In genomic region chr18:37380546-37381110, GRCh38 we compare ENCODE assay signal across 29 cellular contexts.
"Had no signal": no experiment of that assay in that cellular context is flagged by ENCODE, and none has a peak within 500 bp of the region (broad histone marks: within the 10 kb centered on the region; RNA-seq: fewer than 3 reads in every experiment).

No MANE protein-coding gene starts in this region.

- H3K79me2 ChIP-seq: parathyroid adenoma had no signal

- H3K4me3 Mint-ChIP-seq: natural killer cell; nephron; neural crest cell; stimulated activated effector memory CD8-positive, alpha-beta T cell treated with anti-CD3 and anti-CD28 coated beads, Interleukin-12 subunit alpha, Interleukin-12 subunit beta, amount 100 ng/mL, for 72 hours; stimulated activated naive B cell treated with anti-CD40 and anti-IgM and Interleukin-4, amounts not matched to agents 10 μg/mL and 1 μg/mL and 100 μg/mL, for 72 hours; stimulated activated naive CD8-positive, alpha-beta T cell treated with anti-CD3 and anti-CD28 coated beads, Interleukin-15, Interleukin-2, amounts not matched to agents 100 ng/mL and 50 ng/mL, for 24 hours had no signal

- FAIRE-seq: small intestine, urothelium cell line had no signal

- H3K4me1 ChIP-seq: parathyroid adenoma, psoas muscle, right lobe of liver, sigmoid colon, stomach, thyroid gland, tibial nerve, upper lobe of left lung, vagina had no signal

- H3K4me3 ChIP-seq: ovary, psoas muscle, right lobe of liver, sigmoid colon, stomach, thoracic aorta, thyroid gland, tibial nerve, upper lobe of left lung, vagina had no signal

- H3K27ac ChIP-seq: ovary, parathyroid adenoma, psoas muscle, right lobe of liver, sigmoid colon, stomach, thoracic aorta, thyroid gland, tibial nerve, upper lobe of left lung, vagina had no signal

- H3K36me3 ChIP-seq: ovary, right lobe of liver, sigmoid colon, stomach, thoracic aorta, thyroid gland, tibial nerve, upper lobe of left lung, vagina had no signal

- ATAC-seq: natural killer cell; psoas muscle; right cardiac atrium; right lobe of liver; stimulated activated effector memory CD8-positive, alpha-beta T cell treated with anti-CD3 and anti-CD28 coated beads, Interleukin-12 subunit alpha, Interleukin-12 subunit beta, amount 100 ng/mL, for 72 hours; stimulated activated naive B cell treated with anti-CD40 and anti-IgM and Interleukin-4, amounts not matched to agents 10 μg/mL and 1 μg/mL and 100 μg/mL, for 72 hours had no signal

- DNase-seq: natural killer cell; occipital lobe; ovary; posterior cingulate gyrus; psoas muscle; right cardiac atrium; right lobe of liver; sigmoid colon; small intestine; stimulated activated CD4-positive, alpha-beta T cell treated with anti-CD3 and anti-CD28 coated beads, Interleukin-15, amount 100 ng/mL, for 24 hours; stimulated activated CD4-positive, alpha-beta T cell treated with anti-CD3 and anti-CD28 coated beads, Interleukin-2, amount 100 ng/mL, for 24 hours; stimulated activated CD4-positive, alpha-beta T cell treated with anti-CD3 and anti-CD28 coated beads, Interleukin-2, amount 100 ng/mL, for 48 hours; stimulated activated CD4-positive, alpha-beta T cell treated with anti-CD3 and anti-CD28 coated beads, Interleukin-4, amount 100 ng/mL, for 24 hours; stimulated activated naive B cell treated with anti-CD40 and anti-IgM and Interleukin-4, amounts not matched to agents 10 μg/mL and 1 μg/mL and 100 μg/mL, for 72 hours; stimulated activated naive CD4-positive, alpha-beta T cell treated with Interleukin-2 at 50 U/mL for 16 hours; stomach; thyroid gland; trophoblast cell; upper lobe of left lung had no signal

- H3K27me3 ChIP-seq: ovary, right lobe of liver, thyroid gland, tibial nerve, upper lobe of left lung, vagina had no signal

- H3K9me3 ChIP-seq: ovary, psoas muscle, right lobe of liver, sigmoid colon, stomach, thoracic aorta, thyroid gland, upper lobe of left lung, vagina had no signal

- H3K9ac ChIP-seq: parathyroid adenoma had no signal

- H3K4me1 Mint-ChIP-seq: natural killer cell; stimulated activated naive B cell treated with anti-CD40 and anti-IgM and Interleukin-4, amounts not matched to agents 10 μg/mL and 1 μg/mL and 100 μg/mL, for 72 hours had no signal

- H3K36me3 Mint-ChIP-seq: natural killer cell; stimulated activated effector memory CD8-positive, alpha-beta T cell treated with anti-CD3 and anti-CD28 coated beads, Interleukin-12 subunit alpha, Interleukin-12 subunit beta, amount 100 ng/mL, for 72 hours; stimulated activated naive B cell treated with anti-CD40 and anti-IgM and Interleukin-4, amounts not matched to agents 10 μg/mL and 1 μg/mL and 100 μg/mL, for 72 hours had no signal

- H3K27ac Mint-ChIP-seq: natural killer cell; nephron; progenitor cell of endocrine pancreas; stimulated activated effector memory CD8-positive, alpha-beta T cell treated with anti-CD3 and anti-CD28 coated beads, Interleukin-12 subunit alpha, Interleukin-12 subunit beta, amount 100 ng/mL, for 72 hours; stimulated activated naive B cell treated with anti-CD40 and anti-IgM and Interleukin-4, amounts not matched to agents 10 μg/mL and 1 μg/mL and 100 μg/mL, for 72 hours; stimulated activated naive CD8-positive, alpha-beta T cell treated with anti-CD3 and anti-CD28 coated beads, Interleukin-15, Interleukin-2, amounts not matched to agents 100 ng/mL and 50 ng/mL, for 24 hours had no signal

- H2AFZ ChIP-seq: parathyroid adenoma had no signal

- H3K9me3 Mint-ChIP-seq: nephron had no signal
